In the genomic region with DNA sequence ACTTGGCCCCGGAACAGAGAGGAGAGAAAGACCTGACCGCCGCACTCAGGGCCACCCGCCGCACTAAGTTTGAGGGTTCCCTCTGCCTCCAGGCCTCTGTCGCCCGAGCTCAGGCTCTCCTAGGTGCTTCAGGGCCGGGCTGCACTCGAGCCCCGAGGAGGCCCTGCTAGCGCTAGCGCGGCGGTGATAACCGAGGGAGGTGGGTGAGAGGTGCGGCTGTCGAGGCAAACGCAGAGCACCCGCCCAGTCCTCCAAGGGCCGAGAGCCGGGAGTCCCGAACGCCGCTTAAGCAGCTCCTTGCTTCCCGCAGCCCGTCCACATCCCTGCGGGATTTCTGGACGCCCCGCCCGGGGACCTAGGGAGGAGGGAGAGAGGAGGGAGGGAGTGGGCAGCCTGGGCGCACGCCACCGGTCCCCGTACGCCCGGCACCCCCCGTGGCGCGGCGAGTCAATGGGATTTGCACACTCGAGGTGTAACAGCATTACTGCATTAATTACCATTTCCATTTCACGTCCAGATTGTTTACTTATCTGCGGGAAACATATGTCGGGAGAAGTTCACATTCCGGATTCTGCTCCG, we compare ENCODE assay signal across 14 cellular contexts. TPM values are rescaled to one million over a fixed set of nuclear protein-coding genes. Genes with fewer than 3 reads are reported as not detected.
DNase-seq lines count a peak whose midpoint lies in the region; ATAC-seq and TF ChIP-seq lines count a peak whose summit lies in the region.
"Had no signal": no experiment of that assay in that cellular context is flagged by ENCODE, and none has a peak within 500 bp of the region (broad histone marks: within the 10 kb centered on the region; RNA-seq: fewer than 3 reads in every experiment).

No MANE protein-coding gene starts in this region.

- no peak for ATAC-seq in activated naive CD8-positive, alpha-beta T cell treated with anti-CD3 and anti-CD28 coated beads, Interleukin-2, amount 10 ng/mL, durations not matched to agents 7 days and 5 days (ENCODE audit: low read depth)
- ATAC-seq in mucosa of descending colon (peak; percentile 13), HG02763 (IDR thresholded peaks at IDR 0.05; ENCODE audit: unreplicated experiment) (no peak), GM21447 (IDR thresholded peaks at IDR 0.05; ENCODE audit: unreplicated experiment) (no peak)
- ATAC-seq: K562 had no signal

- H3K4me3 Mint-ChIP-seq in activated naive CD8-positive, alpha-beta T cell treated with anti-CD3 and anti-CD28 coated beads, Interleukin-2, amount 10 ng/mL, durations not matched to agents 7 days and 5 days = no peak overlapping the region
- no peak overlapping the region for H3K4me3 Mint-ChIP-seq in activated naive CD8-positive, alpha-beta T cell treated with anti-CD3 and anti-CD28 coated beads for 36 hours
- peak overlapping the region; percentile 35 for H3K4me3 Mint-ChIP-seq in chondrocyte (ENCODE audit: unreplicated experiment)
- H3K4me3 Mint-ChIP-seq in type B pancreatic cell = peak overlapping the region; percentile 69

- peaks cover 5% of the 10 kb centered on the region for H3K4me1 Mint-ChIP-seq in activated naive CD8-positive, alpha-beta T cell treated with anti-CD3 and anti-CD28 coated beads, Interleukin-2, amount 10 ng/mL, durations not matched to agents 7 days and 5 days
- peaks cover 19% of the 10 kb centered on the region for H3K4me1 Mint-ChIP-seq in activated naive CD8-positive, alpha-beta T cell treated with anti-CD3 and anti-CD28 coated beads for 36 hours
- H3K4me1 Mint-ChIP-seq in chondrocyte (ENCODE audit: low read depth) = peaks cover 31% of the 10 kb centered on the region
- H3K4me1 Mint-ChIP-seq in type B pancreatic cell (ENCODE audit: unreplicated experiment) = peaks cover 4% of the 10 kb centered on the region

- intact Hi-C loops in mucosa of descending colon (cut with DNase I, micrococcal nuclease) = no loop called here

- H3K27ac Mint-ChIP-seq in activated naive CD8-positive, alpha-beta T cell treated with anti-CD3 and anti-CD28 coated beads, Interleukin-2, amount 10 ng/mL, durations not matched to agents 7 days and 5 days = no peak overlapping the region
- H3K27ac Mint-ChIP-seq in activated naive CD8-positive, alpha-beta T cell treated with anti-CD3 and anti-CD28 coated beads for 36 hours = no peak overlapping the region
- H3K27ac Mint-ChIP-seq in chondrocyte (ENCODE audit: unreplicated experiment) (no peak overlapping the region), type B pancreatic cell (no peak overlapping the region)
- H3K27ac Mint-ChIP-seq: CD4-positive, CD25-positive, alpha-beta regulatory T cell had no signal

- peaks cover 19% of the 10 kb centered on the region for H3K4me1 ChIP-seq in mucosa of descending colon (ENCODE audit: low read depth)

- POLR2A ChIA-PET in activated naive CD8-positive, alpha-beta T cell treated with anti-CD3 and anti-CD28 coated beads, Interleukin-2, amount 10 ng/mL, durations not matched to agents 7 days and 5 days (lab: Charles Lee) = no interaction called here

- H3K9me3 ChIP-seq in mucosa of descending colon = no peaks in the 10 kb centered on the region

- H3K27me3 Mint-ChIP-seq in activated naive CD8-positive, alpha-beta T cell treated with anti-CD3 and anti-CD28 coated beads, Interleukin-2, amount 10 ng/mL, durations not matched to agents 7 days and 5 days = peaks cover 92% of the 10 kb centered on the region
- peaks cover 94% of the 10 kb centered on the region for H3K27me3 Mint-ChIP-seq in activated naive CD8-positive, alpha-beta T cell treated with anti-CD3 and anti-CD28 coated beads for 36 hours
- H3K27me3 Mint-ChIP-seq in chondrocyte (ENCODE audit: low read depth) (peaks cover 86% of the 10 kb centered on the region), type B pancreatic cell (peaks cover 99% of the 10 kb centered on the region)

- TF ChIP-seq CTCF in chondrocyte (IDR thresholded peaks at IDR 0.05) = no peak
- no peak for TF ChIP-seq CTCF in mucosa of descending colon (IDR thresholded peaks at IDR 0.05)
- no peak for TF ChIP-seq CTCF in type B pancreatic cell (conservative IDR thresholded peaks at IDR 0.05)

- no peak overlapping the region for H3K4me3 ChIP-seq in mucosa of descending colon
- H3K4me3 ChIP-seq: K562 had no signal

- DNase-seq in activated naive CD8-positive, alpha-beta T cell treated with anti-CD3 and anti-CD28 coated beads, Interleukin-2, amount 10 ng/mL, durations not matched to agents 7 days and 5 days = peak; percentile 39
- no peak for DNase-seq in activated naive CD8-positive, alpha-beta T cell treated with anti-CD3 and anti-CD28 coated beads for 36 hours
- DNase-seq in chondrocyte (ENCODE audit: low spot score) (peak; percentile 83), mucosa of descending colon (peak in 1 of 3 donors; percentile 46), type B pancreatic cell (ENCODE audit: extremely low spot score, unreplicated experiment) (no peak), T-helper 1 cell (no peak)
- DNase-seq: activated T-cell treated with anti-CD3 and anti-CD28 coated beads, Interleukin-2, amount 50 U/mL, for 1 hour; CD4-positive, CD25-positive, alpha-beta regulatory T cell; dermis blood vessel endothelial cell; NCI-H510A treated with DMSO at 0.1 percent for 48 hours had no signal

- H3K9me3 Mint-ChIP-seq in activated naive CD8-positive, alpha-beta T cell treated with anti-CD3 and anti-CD28 coated beads, Interleukin-2, amount 10 ng/mL, durations not matched to agents 7 days and 5 days = no peaks in the 10 kb centered on the region
- no peaks in the 10 kb centered on the region for H3K9me3 Mint-ChIP-seq in activated naive CD8-positive, alpha-beta T cell treated with anti-CD3 and anti-CD28 coated beads for 36 hours
- H3K9me3 Mint-ChIP-seq in chondrocyte (ENCODE audit: low read depth) (peaks cover 4% of the 10 kb centered on the region), type B pancreatic cell (no peaks in the 10 kb centered on the region)

- no peaks in the 10 kb centered on the region for H3K36me3 ChIP-seq in mucosa of descending colon (ENCODE audit: low read depth)

- H3K36me3 Mint-ChIP-seq in activated naive CD8-positive, alpha-beta T cell treated with anti-CD3 and anti-CD28 coated beads, Interleukin-2, amount 10 ng/mL, durations not matched to agents 7 days and 5 days = no peaks in the 10 kb centered on the region
- H3K36me3 Mint-ChIP-seq in activated naive CD8-positive, alpha-beta T cell treated with anti-CD3 and anti-CD28 coated beads for 36 hours = no peaks in the 10 kb centered on the region
- no peaks in the 10 kb centered on the region for H3K36me3 Mint-ChIP-seq in chondrocyte (ENCODE audit: low read depth)
- H3K36me3 Mint-ChIP-seq in type B pancreatic cell = no peaks in the 10 kb centered on the region
- H3K36me3 Mint-ChIP-seq: CD4-positive, CD25-positive, alpha-beta regulatory T cell had no signal

RNA-seq across cellular contexts. Expression of a gene that starts 6.8 kb away (rescaled TPM):
- total RNA-seq in activated naive CD8-positive, alpha-beta T cell treated with anti-CD3 and anti-CD28 coated beads, Interleukin-2, amount 10 ng/mL, durations not matched to agents 7 days and 5 days = not detected
- total RNA-seq in activated naive CD8-positive, alpha-beta T cell treated with anti-CD3 and anti-CD28 coated beads for 36 hours = not detected
- total RNA-seq in chondrocyte (not detected in 3 replicates), mucosa of descending colon (not detected), type B pancreatic cell (ENCODE audit: low replicate concordance) (0.29 and 0.62 TPM in 2 replicates)
- total RNA-seq: CD4-positive, CD25-positive, alpha-beta regulatory T cell; dermis blood vessel endothelial cell; K562; T-helper 2 cell treated with Interferon-gamma antibody and Interleukin-4, amounts not matched to agents 100 ng/mL and 5 ng/mL, for 36 hours had no signal

Comparison
In these comparisons a context has a peak if more than half of its experiments do, and no peak if none do; other contexts are left out.
1. DNase-seq: peak in activated naive CD8-positive, alpha-beta T cell treated with anti-CD3 and anti-CD28 coated beads, Interleukin-2, amount 10 ng/mL, durations not matched to agents 7 days and 5 days (single experiment) and chondrocyte (single experiment); none in activated naive CD8-positive, alpha-beta T cell treated with anti-CD3 and anti-CD28 coated beads for 36 hours (single experiment), type B pancreatic cell (single experiment) and T-helper 1 cell (0 of 5).
2. H3K4me3 Mint-ChIP-seq: peak in chondrocyte (single experiment) and type B pancreatic cell (single experiment); none in activated naive CD8-positive, alpha-beta T cell treated with anti-CD3 and anti-CD28 coated beads, Interleukin-2, amount 10 ng/mL, durations not matched to agents 7 days and 5 days (single experiment) and activated naive CD8-positive, alpha-beta T cell treated with anti-CD3 and anti-CD28 coated beads for 36 hours (single experiment).